Comparison of ENCODE assay signal across 10 cellular contexts in the genomic region with DNA sequence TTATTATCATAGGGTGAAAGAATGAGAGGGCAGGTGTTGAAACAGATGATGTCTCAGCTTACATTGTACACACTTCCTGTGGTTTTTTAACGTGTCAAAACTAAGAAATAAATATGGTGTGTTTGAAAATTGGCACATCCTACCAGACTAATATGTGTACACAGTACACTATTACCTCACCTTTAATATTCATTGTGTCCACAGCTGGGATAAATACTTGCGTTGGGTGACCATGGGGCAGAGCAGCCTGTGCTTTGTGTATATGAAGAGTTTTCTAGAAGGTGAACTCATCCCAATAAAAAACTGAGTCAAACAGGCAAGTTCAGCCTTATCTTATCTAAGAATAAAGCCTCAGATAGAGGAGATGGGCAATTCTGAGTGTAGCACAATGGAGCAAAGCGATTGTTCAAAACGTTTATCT. TPM values are rescaled to one million over a fixed set of nuclear protein-coding genes. Genes with fewer than 3 reads are reported as not detected.
DNase-seq lines count a peak whose midpoint lies in the region; ATAC-seq and TF ChIP-seq lines count a peak whose summit lies in the region.
"Had no signal": no experiment of that assay in that cellular context is flagged by ENCODE, and none has a peak within 500 bp of the region (broad histone marks: within the 10 kb centered on the region; RNA-seq: fewer than 3 reads in every experiment).

No MANE protein-coding gene starts in this region.

- intact Hi-C loops in ascending aorta (cut with DNase I) = no loop called here

- no peaks in the 10 kb centered on the region for H3K4me1 ChIP-seq in ascending aorta

- ATAC-seq in GM18511 (IDR thresholded peaks at IDR 0.05; ENCODE audit: unreplicated experiment) = peak; percentile 91
- peak; percentile 82 for ATAC-seq in HG02852 (IDR thresholded peaks at IDR 0.05; ENCODE audit: unreplicated experiment)
- no peak for ATAC-seq in HG03280 (IDR thresholded peaks at IDR 0.05; ENCODE audit: unreplicated experiment)

- H3K4me3 ChIP-seq in epithelial cell of esophagus (ENCODE audit: low read length) = no peak overlapping the region
- no peak overlapping the region for H3K4me3 ChIP-seq in ascending aorta

- no peaks in the 10 kb centered on the region for H3K9me3 ChIP-seq in ascending aorta

- no peaks in the 10 kb centered on the region for H3K27me3 ChIP-seq in ascending aorta

- no peaks in the 10 kb centered on the region for H3K36me3 ChIP-seq in ascending aorta

- TF ChIP-seq CTCF in epithelial cell of esophagus (IDR thresholded peaks at IDR 0.05; ENCODE audit: insufficient read depth, low read depth, low read length, missing control alignments) (no peak), ascending aorta (IDR thresholded peaks at IDR 0.05) (no peak)

- H3K27ac ChIP-seq in ascending aorta = no peak overlapping the region

- DNase-seq in NCI-H1930 (lab: John Stamatoyannopoulos, UW) (peak; percentile 38 to 52), epithelial cell of esophagus (ENCODE audit: low read depth) (peak; percentile 81), ascending aorta (ENCODE audit: low spot score in 2 of 2) (no peak), HuH-7.5 (ENCODE audit: low spot score) (no peak), RKO (ENCODE audit: low spot score) (no peak)

RNA-seq across cellular contexts. Expression of a gene that starts 17.3 kb away (rescaled TPM):
- 3.1 TPM for total RNA-seq in ascending aorta
- total RNA-seq: lung microvascular endothelial cell; T-helper 1 cell treated with Interleukin-12 subunit alpha and Interleukin-12 subunit beta and Interleukin-4 antibody, amounts not matched to agents 30 ng/mL and 1 ng/mL, for 36 hours had no signal

Comparison
In these comparisons a context has a peak if more than half of its experiments do, and no peak if none do; other contexts are left out.
1. DNase-seq: peak in NCI-H1930 (2 of 2) and epithelial cell of esophagus (single experiment); none in ascending aorta (0 of 2), HuH-7.5 (single experiment) and RKO (single experiment).